In the genomic region with DNA sequence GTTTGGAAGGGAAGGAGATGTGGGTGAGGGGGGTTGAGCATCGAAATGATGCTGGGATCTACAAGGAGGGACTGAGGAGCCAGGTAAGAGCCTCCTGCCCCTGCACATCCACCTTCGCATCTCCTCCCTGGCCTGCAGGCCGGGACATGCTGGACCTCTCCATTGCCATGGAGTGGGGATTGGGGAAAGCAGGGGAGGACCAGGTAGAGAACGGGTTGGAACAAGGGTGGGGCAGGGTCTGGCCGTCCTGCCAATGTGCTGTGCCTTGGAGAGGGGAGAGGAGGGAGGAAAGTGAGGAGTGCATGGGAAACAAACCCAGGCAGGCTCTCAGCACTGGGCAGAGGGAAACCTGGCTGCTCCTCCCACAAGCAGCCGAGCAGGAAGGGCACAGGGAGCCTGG, we compare ENCODE assay signal across 16 cellular contexts. TPM values are rescaled to one million over a fixed set of nuclear protein-coding genes. Genes with fewer than 3 reads are reported as not detected.
A peak's percentile ranks its signal among the peaks of the same experiment; 100 is the strongest.
DNase-seq lines count a peak whose midpoint lies in the region; ATAC-seq and TF ChIP-seq lines count a peak whose summit lies in the region.
"Had no signal": no experiment of that assay in that cellular context is flagged by ENCODE, and none has a peak within 500 bp of the region (broad histone marks: within the 10 kb centered on the region; RNA-seq: fewer than 3 reads in every experiment).

No MANE protein-coding gene starts in this region.

- peak overlapping the region; percentile 42 for H3K27ac Mint-ChIP-seq in activated T-helper 2 cell treated with anti-CD3 and anti-CD28 coated beads, Interferon-gamma antibody, Interleukin-2, Interleukin-4, amounts not matched to agents 10 μg/mL and 5 μg/mL and 100 μg/mL, durations not matched to agents 14 hours and 24 hours and 36 hours

- H3K36me3 Mint-ChIP-seq in activated T-helper 2 cell treated with anti-CD3 and anti-CD28 coated beads, Interferon-gamma antibody, Interleukin-2, Interleukin-4, amounts not matched to agents 10 μg/mL and 5 μg/mL and 100 μg/mL, durations not matched to agents 14 hours and 24 hours and 36 hours (ENCODE audit: low read depth) = peaks cover 11% of the 10 kb centered on the region

- H3K36me3 ChIP-seq in esophagus (ENCODE audit: control insufficient read depth in 2 of 2, insufficient read depth in 2 of 2, low read length in 1 of 2) (peaks cover 8 to 48% of the 10 kb centered on the region in 2 donors), prostate gland (peaks cover 2 to 12% of the 10 kb centered on the region in 2 donors)

- H3K4me1 ChIP-seq in esophagus (ENCODE audit: control insufficient read depth in 2 of 2, insufficient read depth in 2 of 2, low read length in 1 of 2) (peaks cover 6 to 22% of the 10 kb centered on the region in 2 donors), prostate gland (replicated peaks) (no peaks in the 10 kb centered on the region)
- H3K4me1 ChIP-seq: SJSA1 had no signal

- no peaks in the 10 kb centered on the region for H3K27me3 ChIP-seq in esophagus (ENCODE audit: control insufficient read depth in 1 of 2, insufficient read depth in 2 of 2, low read length in 2 of 2)
- H3K27me3 ChIP-seq in prostate gland (replicated peaks; ENCODE audit: insufficient read depth) = no peaks in the 10 kb centered on the region
- H3K27me3 ChIP-seq: SJSA1 had no signal

- no peak for ATAC-seq in HG03280 (IDR thresholded peaks at IDR 0.05; ENCODE audit: unreplicated experiment)

- no peaks in the 10 kb centered on the region for H3K9me3 Mint-ChIP-seq in activated T-helper 2 cell treated with anti-CD3 and anti-CD28 coated beads, Interferon-gamma antibody, Interleukin-2, Interleukin-4, amounts not matched to agents 10 μg/mL and 5 μg/mL and 100 μg/mL, durations not matched to agents 14 hours and 24 hours and 36 hours

- no peak for TF ChIP-seq POLR2A in prostate gland (IDR thresholded peaks at IDR 0.05)

- H3K4me1 Mint-ChIP-seq in activated T-helper 2 cell treated with anti-CD3 and anti-CD28 coated beads, Interferon-gamma antibody, Interleukin-2, Interleukin-4, amounts not matched to agents 10 μg/mL and 5 μg/mL and 100 μg/mL, durations not matched to agents 14 hours and 24 hours and 36 hours (ENCODE audit: low read depth) = peaks cover 6% of the 10 kb centered on the region

- H3K4me3 Mint-ChIP-seq in activated T-helper 2 cell treated with anti-CD3 and anti-CD28 coated beads, Interferon-gamma antibody, Interleukin-2, Interleukin-4, amounts not matched to agents 10 μg/mL and 5 μg/mL and 100 μg/mL, durations not matched to agents 14 hours and 24 hours and 36 hours (ENCODE audit: low read depth) = no peak overlapping the region

- H3K27me3 Mint-ChIP-seq in activated T-helper 2 cell treated with anti-CD3 and anti-CD28 coated beads, Interferon-gamma antibody, Interleukin-2, Interleukin-4, amounts not matched to agents 10 μg/mL and 5 μg/mL and 100 μg/mL, durations not matched to agents 14 hours and 24 hours and 36 hours (ENCODE audit: low read depth) = no peaks in the 10 kb centered on the region

- peak overlapping the region; percentile 76 to 88 for H3K27ac ChIP-seq in esophagus (ENCODE audit: low read depth in 2 of 2, low read length in 1 of 2)
- H3K27ac ChIP-seq in prostate gland = peak overlapping the region in 1 of 2 donors; percentile 57
- H3K27ac ChIP-seq: HL-60, SJSA1 had no signal

- 48 to 74% methylated on average over 6 of the region's 6 CpGs for WGBS in esophagus, 2 donors
- 40% methylated on average over 6 of the region's 6 CpGs for WGBS in prostate gland

- peak; percentile 23 for DNase-seq in G401 (ENCODE audit: low spot score)
- no peak for DNase-seq in activated T-helper 2 cell treated with anti-CD3 and anti-CD28 coated beads, Interferon-gamma antibody, Interleukin-2, Interleukin-4, amounts not matched to agents 10 μg/mL and 5 μg/mL and 100 μg/mL, durations not matched to agents 14 hours and 24 hours and 36 hours (ENCODE audit: low spot score)
- peak; percentile 35 for DNase-seq in prostate gland (ENCODE audit: low spot score)
- DNase-seq in NCI-H1048 (lab: John Stamatoyannopoulos, UW) = no peak
- no peak for DNase-seq in NCI-H1436 treated with DMSO at 0.1 percent for 48 hours (lab: John Stamatoyannopoulos, UW)
- DNase-seq: DMS53, HCEC 1CT, MV-4-11, NCI-H1417 treated with DMSO at 0.1 percent for 48 hours, NCI-H2029 treated with DMSO at 0.1 percent for 48 hours, NCI-H774, RPMI8226 had no signal

- H3K9me3 ChIP-seq in esophagus (ENCODE audit: control insufficient read depth in 2 of 2, insufficient read depth in 1 of 2, low read depth in 1 of 2, low read length in 1 of 2) = no peaks in the 10 kb centered on the region
- no peaks in the 10 kb centered on the region for H3K9me3 ChIP-seq in prostate gland
- H3K9me3 ChIP-seq: SJSA1 had no signal

- TF ChIP-seq CTCF in prostate gland (IDR thresholded peaks at IDR 0.05) = no peak

- no peak overlapping the region for H3K4me3 ChIP-seq in esophagus (ENCODE audit: low read depth in 1 of 2, low read length in 2 of 2)
- H3K4me3 ChIP-seq in prostate gland = no peak overlapping the region
- H3K4me3 ChIP-seq: SJSA1 had no signal

- in situ Hi-C loops in G401 (cut with HindIII; ENCODE audit: low sequenced_read_pairs) = no loop called here

- intact Hi-C loops in activated T-helper 2 cell treated with anti-CD3 and anti-CD28 coated beads, Interferon-gamma antibody, Interleukin-2, Interleukin-4, amounts not matched to agents 10 μg/mL and 5 μg/mL and 100 μg/mL, durations not matched to agents 14 hours and 24 hours and 36 hours (cut with micrococcal nuclease) = no loop called here
- intact Hi-C loops in prostate gland (cut with DNase I) = no loop called here

RNA-seq across cellular contexts. Expression of a gene that starts 10.6 kb away (rescaled TPM):
- 0.37 and 0.92 TPM in 2 replicates for total RNA-seq in G401 (2014; rRNA removed; shearing (Covaris generic))
- total RNA-seq in activated T-helper 2 cell treated with anti-CD3 and anti-CD28 coated beads, Interferon-gamma antibody, Interleukin-2, Interleukin-4, amounts not matched to agents 10 μg/mL and 5 μg/mL and 100 μg/mL, durations not matched to agents 14 hours and 24 hours and 36 hours = 8.0 and 10.5 TPM in 2 replicates
- polyA plus RNA-seq in esophagus = 10 to 100 TPM; 31.6 to 48.1 TPM
- total RNA-seq in prostate gland = 1 to 10 TPM; 1.5 to 7.6 TPM

RNA-seq across cellular contexts. Expression of a gene that starts 21.3 kb away (rescaled TPM):
- 6.7 and 11.8 TPM in 2 replicates for total RNA-seq in G401 (2014; rRNA removed; shearing (Covaris generic))
- total RNA-seq in activated T-helper 2 cell treated with anti-CD3 and anti-CD28 coated beads, Interferon-gamma antibody, Interleukin-2, Interleukin-4, amounts not matched to agents 10 μg/mL and 5 μg/mL and 100 μg/mL, durations not matched to agents 14 hours and 24 hours and 36 hours = 15.7 and 20.0 TPM in 2 replicates
- polyA plus RNA-seq in esophagus = 10 to 100 TPM; 27.9 to 39.4 TPM
- total RNA-seq in prostate gland = 10 to 100 TPM; 20.7 to 56.6 TPM

RNA-seq across cellular contexts. Expression of a gene that starts 44.6 kb away (rescaled TPM):
- total RNA-seq in G401 (2014; rRNA removed; shearing (Covaris generic)) = 0.37 and 3.5 TPM in 2 replicates
- total RNA-seq in activated T-helper 2 cell treated with anti-CD3 and anti-CD28 coated beads, Interferon-gamma antibody, Interleukin-2, Interleukin-4, amounts not matched to agents 10 μg/mL and 5 μg/mL and 100 μg/mL, durations not matched to agents 14 hours and 24 hours and 36 hours = 0.41 and 0.90 TPM in 2 replicates
- 1 to 10 TPM; 2.7 to 9.3 TPM for polyA plus RNA-seq in esophagus
- total RNA-seq in prostate gland = 1 to 10 TPM; 1.2 to 2.2 TPM

Comparison
In these comparisons a context has a peak if more than half of its experiments do, and no peak if none do; other contexts are left out.
1. DNase-seq: peak in G401 (single experiment) and prostate gland (single experiment); none in activated T-helper 2 cell treated with anti-CD3 and anti-CD28 coated beads, Interferon-gamma antibody, Interleukin-2, Interleukin-4, amounts not matched to agents 10 μg/mL and 5 μg/mL and 100 μg/mL, durations not matched to agents 14 hours and 24 hours and 36 hours (single experiment), NCI-H1048 (single experiment) and NCI-H1436 treated with DMSO at 0.1 percent for 48 hours (single experiment).